In genomic region chr3:10619989-10620832, GRCh38 we compare ENCODE assay signal across 4 cellular contexts.
TF ChIP-seq lines count a peak whose summit lies in the region.

No MANE protein-coding gene starts in this region.

TF ChIP-seq in SK-N-SH, 30 proteins besides CTCF, POLR2A, EP300 and RAD21:
- no peak for TF ChIP-seq RCOR1 (IDR thresholded peaks at IDR 0.05; ENCODE audit: low read length)
- TF ChIP-seq USF2 (IDR thresholded peaks at IDR 0.05; ENCODE audit: borderline replicate concordance, low read depth, low read length), result no peak
- no peak for TF ChIP-seq POLR2AphosphoS5 (IDR thresholded peaks at IDR 0.05; ENCODE audit: low read depth, low read length)
- no peak for TF ChIP-seq SMC3 (IDR thresholded peaks at IDR 0.05; ENCODE audit: low read depth, low read length)
- TF ChIP-seq PBX3 (IDR thresholded peaks at IDR 0.05), result no peak
- TF ChIP-seq, protein P1, sequence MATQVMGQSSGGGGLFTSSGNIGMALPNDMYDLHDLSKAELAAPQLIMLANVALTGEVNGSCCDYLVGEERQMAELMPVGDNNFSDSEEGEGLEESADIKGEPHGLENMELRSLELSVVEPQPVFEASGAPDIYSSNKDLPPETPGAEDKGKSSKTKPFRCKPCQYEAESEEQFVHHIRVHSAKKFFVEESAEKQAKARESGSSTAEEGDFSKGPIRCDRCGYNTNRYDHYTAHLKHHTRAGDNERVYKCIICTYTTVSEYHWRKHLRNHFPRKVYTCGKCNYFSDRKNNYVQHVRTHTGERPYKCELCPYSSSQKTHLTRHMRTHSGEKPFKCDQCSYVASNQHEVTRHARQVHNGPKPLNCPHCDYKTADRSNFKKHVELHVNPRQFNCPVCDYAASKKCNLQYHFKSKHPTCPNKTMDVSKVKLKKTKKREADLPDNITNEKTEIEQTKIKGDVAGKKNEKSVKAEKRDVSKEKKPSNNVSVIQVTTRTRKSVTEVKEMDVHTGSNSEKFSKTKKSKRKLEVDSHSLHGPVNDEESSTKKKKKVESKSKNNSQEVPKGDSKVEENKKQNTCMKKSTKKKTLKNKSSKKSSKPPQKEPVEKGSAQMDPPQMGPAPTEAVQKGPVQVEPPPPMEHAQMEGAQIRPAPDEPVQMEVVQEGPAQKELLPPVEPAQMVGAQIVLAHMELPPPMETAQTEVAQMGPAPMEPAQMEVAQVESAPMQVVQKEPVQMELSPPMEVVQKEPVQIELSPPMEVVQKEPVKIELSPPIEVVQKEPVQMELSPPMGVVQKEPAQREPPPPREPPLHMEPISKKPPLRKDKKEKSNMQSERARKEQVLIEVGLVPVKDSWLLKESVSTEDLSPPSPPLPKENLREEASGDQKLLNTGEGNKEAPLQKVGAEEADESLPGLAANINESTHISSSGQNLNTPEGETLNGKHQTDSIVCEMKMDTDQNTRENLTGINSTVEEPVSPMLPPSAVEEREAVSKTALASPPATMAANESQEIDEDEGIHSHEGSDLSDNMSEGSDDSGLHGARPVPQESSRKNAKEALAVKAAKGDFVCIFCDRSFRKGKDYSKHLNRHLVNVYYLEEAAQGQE (IDR thresholded peaks at IDR 0.05; ENCODE audit: low read depth, low read length), result no peak
- TF ChIP-seq RFX5 (IDR thresholded peaks at IDR 0.05; ENCODE audit: low read length), result no peak
- no peak for TF ChIP-seq JUND (IDR thresholded peaks at IDR 0.05)
TF ChIP-seq in SK-N-SH: peak in this region for 0.

TF ChIP-seq in SK-N-SH treated with all-trans-retinoic acid at 6 μM for 48 hours, 23 proteins besides CTCF, POLR2A, EP300 and RAD21:
- TF ChIP-seq RARB (CRISPR knock-in tag; IDR thresholded peaks at IDR 0.05) (no peak), GLIS3 (CRISPR knock-in tag; IDR thresholded peaks at IDR 0.05) (no peak), PPARA (CRISPR knock-in tag; IDR thresholded peaks at IDR 0.05; ENCODE audit: borderline replicate concordance) (no peak), ARNTL (CRISPR knock-in tag; IDR thresholded peaks at IDR 0.05; ENCODE audit: borderline replicate concordance, low read depth) (no peak), TOX (CRISPR knock-in tag; IDR thresholded peaks at IDR 0.05; ENCODE audit: borderline replicate concordance) (no peak)

TF ChIP-seq in HCT116, 20 proteins besides CTCF, POLR2A, EP300 and RAD21:
- TF ChIP-seq TCF7L2 (IDR thresholded peaks at IDR 0.05; ENCODE audit: borderline replicate concordance, extremely low read depth, insufficient read depth, insufficient read length), result no peak
- TF ChIP-seq EZH2phosphoT487 (IDR thresholded peaks at IDR 0.05; ENCODE audit: borderline replicate concordance), result no peak
- TF ChIP-seq EGR1 (IDR thresholded peaks at IDR 0.05; ENCODE audit: low read depth), result no peak
- no peak for TF ChIP-seq JUND (IDR thresholded peaks at IDR 0.05)
- no peak for TF ChIP-seq SIN3A (IDR thresholded peaks at IDR 0.05; ENCODE audit: low read depth)
- no peak for TF ChIP-seq CEBPB (IDR thresholded peaks at IDR 0.05; ENCODE audit: low read depth)
- no peak for TF ChIP-seq POLR2AphosphoS5 (IDR thresholded peaks at IDR 0.05; ENCODE audit: low read depth, low read length)
- TF ChIP-seq ELF1 (IDR thresholded peaks at IDR 0.05; ENCODE audit: borderline replicate concordance, low read depth), result no peak
- no peak for TF ChIP-seq YY1 (IDR thresholded peaks at IDR 0.05; ENCODE audit: extremely low read depth, insufficient replicate concordance, low read depth, low read length)
- TF ChIP-seq ATF3 (IDR thresholded peaks at IDR 0.05), result no peak
- no peak for TF ChIP-seq FOSL1 (IDR thresholded peaks at IDR 0.05; ENCODE audit: low read depth)
- no peak for TF ChIP-seq SRF (IDR thresholded peaks at IDR 0.05; ENCODE audit: low read depth)
- TF ChIP-seq, protein P2, sequence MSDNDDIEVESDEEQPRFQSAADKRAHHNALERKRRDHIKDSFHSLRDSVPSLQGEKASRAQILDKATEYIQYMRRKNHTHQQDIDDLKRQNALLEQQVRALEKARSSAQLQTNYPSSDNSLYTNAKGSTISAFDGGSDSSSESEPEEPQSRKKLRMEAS (IDR thresholded peaks at IDR 0.05), result no peak

TF ChIP-seq in K562, 482 proteins besides CTCF, POLR2A, EP300 and RAD21:
- TF ChIP-seq ZNF408 (CRISPR knock-in tag; IDR thresholded peaks at IDR 0.05; ENCODE audit: low read depth) (no peak), TCF3 (CRISPR knock-in tag; IDR thresholded peaks at IDR 0.05) (no peak), NBN (IDR thresholded peaks at IDR 0.05; ENCODE audit: low read depth) (no peak), MYNN (IDR thresholded peaks at IDR 0.05) (no peak), MYNN (CRISPR knock-in tag; IDR thresholded peaks at IDR 0.05) (no peak), MBD2 (IDR thresholded peaks at IDR 0.05; ENCODE audit: borderline replicate concordance, low read depth) (no peak)
- TF ChIP-seq, protein P3, sequence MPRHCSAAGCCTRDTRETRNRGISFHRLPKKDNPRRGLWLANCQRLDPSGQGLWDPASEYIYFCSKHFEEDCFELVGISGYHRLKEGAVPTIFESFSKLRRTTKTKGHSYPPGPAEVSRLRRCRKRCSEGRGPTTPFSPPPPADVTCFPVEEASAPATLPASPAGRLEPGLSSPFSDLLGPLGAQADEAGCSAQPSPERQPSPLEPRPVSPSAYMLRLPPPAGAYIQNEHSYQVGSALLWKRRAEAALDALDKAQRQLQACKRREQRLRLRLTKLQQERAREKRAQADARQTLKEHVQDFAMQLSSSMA (CRISPR knock-in tag; IDR thresholded peaks at IDR 0.05), result no peak
